ENCODE assay signal across 24 cellular contexts in the genomic region with DNA sequence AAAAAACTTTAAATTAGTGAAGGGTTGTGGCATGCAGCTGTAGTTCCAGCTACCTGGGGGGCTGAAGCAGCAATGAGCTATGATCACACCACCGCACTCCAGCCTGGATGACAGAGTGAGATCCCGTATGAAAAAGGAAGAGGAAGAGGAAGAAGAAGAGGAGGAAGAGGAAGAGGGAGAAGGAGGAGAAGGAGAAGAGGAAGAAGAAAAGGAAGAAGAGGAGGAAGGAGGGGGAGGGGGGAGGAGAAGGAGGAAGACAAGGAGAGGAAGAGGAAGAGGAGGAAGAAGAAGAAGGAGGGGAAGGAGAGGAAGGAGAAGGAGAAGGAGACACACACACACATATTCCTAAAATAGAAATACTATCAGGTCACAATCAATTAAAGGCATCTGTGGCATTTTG. TPM values are rescaled to one million over a fixed set of nuclear protein-coding genes. Genes with fewer than 3 reads are reported as not detected.
DNase-seq lines count a peak whose midpoint lies in the region; ATAC-seq, FAIRE-seq and TF ChIP-seq lines count a peak whose summit lies in the region.
"Had no signal": no experiment of that assay in that cellular context is flagged by ENCODE, and none has a peak within 500 bp of the region (broad histone marks: within the 10 kb centered on the region; RNA-seq: fewer than 3 reads in every experiment).

No MANE protein-coding gene starts in this region.

- no peak for FAIRE-seq in K562 (lab: Jason Lieb, UNC)
- FAIRE-seq: A204.1, GM12891, GM18507 had no signal

- no peak overlapping the region for H2AFZ ChIP-seq in K562 (ENCODE audit: low read depth, low read length)
- H2AFZ ChIP-seq: GM23338 had no signal

- peak overlapping the region; percentile 14; the same call in 1 of the 2 replicates for H3K4me2 ChIP-seq in DOHH2 (ENCODE audit: low read length)
- no peak overlapping the region for H3K4me2 ChIP-seq in K562 (ENCODE audit: insufficient read depth, low read length)
- H3K4me2 ChIP-seq: BLaER1, GM23338 had no signal

- no peak for TF ChIP-seq EP300 in K562 (IDR thresholded peaks at IDR 0.05; ENCODE audit: low read length)

- no peaks in the 10 kb centered on the region for H3K27me3 Mint-ChIP-seq in T-helper 1 cell treated with Interleukin-12 subunit alpha and Interleukin-12 subunit beta and Interleukin-4 antibody, amounts not matched to agents 30 μg/mL and 1 μg/mL, for 36 hours (ENCODE audit: low read depth)
- H3K27me3 Mint-ChIP-seq in activated naive CD4-positive, alpha-beta T cell treated with anti-CD3 and anti-CD28 coated beads for 36 hours (ENCODE audit: low read depth), result no peaks in the 10 kb centered on the region
- H3K27me3 Mint-ChIP-seq: B cell had no signal

- H3K36me3 ChIP-seq in DOHH2 (ENCODE audit: control insufficient read depth, low read length) (peaks cover 11% of the 10 kb centered on the region), K562 (ENCODE audit: control insufficient read depth, insufficient read depth, low read length) (peaks cover 17% of the 10 kb centered on the region; the same call in 2 of the 3 replicates), neutrophil (no peaks in the 10 kb centered on the region)

- no peak overlapping the region for H3K9ac ChIP-seq in K562 (ENCODE audit: insufficient read depth in 1 of 2, low read depth in 2 of 2, low read length in 2 of 2)
- H3K9ac ChIP-seq: BLaER1 had no signal

- H3K79me2 ChIP-seq in DOHH2 (ENCODE audit: control insufficient read depth, low read length) (no peaks in the 10 kb centered on the region), K562 (ENCODE audit: control insufficient read depth, insufficient read depth, low read length) (no peaks in the 10 kb centered on the region)

- POLR2A ChIA-PET in K562 (lab: Yijun Ruan, JAX), result no interaction called here

- CTCF ChIA-PET in K562 (lab: Yijun Ruan, JAX; ENCODE audit: low intra/inter-chr PET ratio), result no interaction called here
- CTCF ChIA-PET in activated naive CD4-positive, alpha-beta T cell treated with anti-CD3 and anti-CD28 coated beads for 36 hours (lab: Charles Lee), result no interaction called here

- H3K9me1 ChIP-seq in K562 (ENCODE audit: control insufficient read depth, insufficient read depth, low read length), result no peaks in the 10 kb centered on the region

- H4K20me1 ChIP-seq in DOHH2 (ENCODE audit: control insufficient read depth, insufficient read depth, low read depth, low read length) (no peaks in the 10 kb centered on the region), K562 (replicated peaks; ENCODE audit: control insufficient read depth, insufficient read depth, low read length) (no peaks in the 10 kb centered on the region)
- H4K20me1 ChIP-seq: BLaER1 had no signal

- H3K4me1 ChIP-seq in DOHH2 (ENCODE audit: control insufficient read depth, low read length) (peaks cover 16% of the 10 kb centered on the region), K562 (replicated peaks in 1 of 2; ENCODE audit: control insufficient read depth in 2 of 2, insufficient read depth in 2 of 2, low read length in 2 of 2) (no peaks in the 10 kb centered on the region), neutrophil (ENCODE audit: control insufficient read depth in 1 of 2, insufficient read depth in 1 of 2, low read depth in 1 of 2, low read length in 1 of 2) (no peaks in the 10 kb centered on the region)
- H3K4me1 ChIP-seq: BLaER1, Caco-2 had no signal

- ATAC-seq in K562, result no peak
- ATAC-seq: CD8-positive, alpha-beta T cell; GM23338; HCT116 had no signal

- H3K9me2 ChIP-seq in DOHH2 (replicated peaks; ENCODE audit: control insufficient read depth, low read length), result no peaks in the 10 kb centered on the region

- no peak for TF ChIP-seq RAD21 in K562 (CRISPR knock-in tag; conservative IDR thresholded peaks at IDR 0.05 in 1 of 2, IDR thresholded peaks at IDR 0.05 in 1 of 2)

- H3F3A ChIP-seq in DOHH2 (ENCODE audit: control insufficient read depth, insufficient read depth), result 0 out of 2 replicates have a peak, but pooled peaks cover 3% of the 10 kb centered on the region

- H3K27ac ChIP-seq in DOHH2 (ENCODE audit: low read depth, low read length) (no peak overlapping the region), K562 (ENCODE audit: extremely low read depth, low read depth, low read length) (no peak overlapping the region), neutrophil (peak overlapping the region; percentile 36)
- H3K27ac ChIP-seq: 22Rv1, BLaER1, C4-2B had no signal

- H3K9me3 ChIP-seq in DOHH2 (ENCODE audit: control insufficient read depth, insufficient read depth, low read length) (no peaks in the 10 kb centered on the region; the same call in 1 of the 2 replicates), K562 (replicated peaks; ENCODE audit: control insufficient read depth, insufficient read depth, low read depth, low read length) (no peaks in the 10 kb centered on the region), neutrophil (no peaks in the 10 kb centered on the region)
- H3K9me3 ChIP-seq: BLaER1, Caco-2 had no signal

- TF ChIP-seq CTCF in DOHH2 (IDR thresholded peaks at IDR 0.05; ENCODE audit: low read depth, low read length, poor library complexity, severe bottlenecking), result no peak
- no peak for TF ChIP-seq CTCF in K562 (IDR thresholded peaks at IDR 0.05 in 2 of 3, conservative IDR thresholded peaks at IDR 0.05 in 1 of 3; ENCODE audit: insufficient read depth in 2 of 3, low read depth in 1 of 3, low read length in 3 of 3)
- no peak for TF ChIP-seq CTCF in neutrophil (IDR thresholded peaks at IDR 0.05)

- WGBS in K562 (ENCODE audit: insufficient coverage, low coverage, missing lambda C conversion rate), result 0% methylated on average over 1 of the region's 2 CpGs

- in situ Hi-C loops in K562 (cut with MboI), result loop anchor here (25.0 kb wide), 1 partner anchor 399 kb away; no protein-coding TSS in a partner anchor

- intact Hi-C loops in K562 (cut with micrococcal nuclease), result no loop called here
- intact Hi-C loops in activated naive CD4-positive, alpha-beta T cell treated with anti-CD3 and anti-CD28 coated beads for 36 hours (cut with micrococcal nuclease), result no loop called here

- H3K27ac Mint-ChIP-seq in T-helper 1 cell treated with Interleukin-12 subunit alpha and Interleukin-12 subunit beta and Interleukin-4 antibody, amounts not matched to agents 30 μg/mL and 1 μg/mL, for 36 hours, result peak overlapping the region; percentile 55
- no peak overlapping the region for H3K27ac Mint-ChIP-seq in activated naive CD4-positive, alpha-beta T cell treated with anti-CD3 and anti-CD28 coated beads for 36 hours
- H3K27ac Mint-ChIP-seq: B cell; CD8-positive, alpha-beta T cell; GM23338; H9; HFFc6 had no signal

- peaks cover 7% of the 10 kb centered on the region for H3K36me3 Mint-ChIP-seq in T-helper 1 cell treated with Interleukin-12 subunit alpha and Interleukin-12 subunit beta and Interleukin-4 antibody, amounts not matched to agents 30 μg/mL and 1 μg/mL, for 36 hours (ENCODE audit: low read depth)
- peaks cover 2% of the 10 kb centered on the region for H3K36me3 Mint-ChIP-seq in activated naive CD4-positive, alpha-beta T cell treated with anti-CD3 and anti-CD28 coated beads for 36 hours (ENCODE audit: low read depth)
- H3K36me3 Mint-ChIP-seq: CD4-positive, CD25-positive, alpha-beta regulatory T cell had no signal

- H3K4me3 ChIP-seq in DOHH2 (ENCODE audit: low read length) (no peak overlapping the region), K562 (no peak overlapping the region), neutrophil (ENCODE audit: low read depth in 1 of 2, low read length in 1 of 2) (no peak overlapping the region)
- H3K4me3 ChIP-seq: BLaER1, GM23338 had no signal

- no peaks in the 10 kb centered on the region for H3K27me3 ChIP-seq in DOHH2 (ENCODE audit: control insufficient read depth, low read length)
- H3K27me3 ChIP-seq in K562 (ENCODE audit: control insufficient read depth in 2 of 2, insufficient read depth in 2 of 2, low read length in 2 of 2), result peaks cover 0 to 11% of the 10 kb centered on the region in 2 experiments; a peak in 2 of 5 replicates
- no peaks in the 10 kb centered on the region for H3K27me3 ChIP-seq in neutrophil
- H3K27me3 ChIP-seq: BLaER1 had no signal

- BruUV-seq in K562 (replicated peaks; lab: Mats Ljungman, UMichigan), result no TSS peak

- no peak overlapping the region for H3K4me3 Mint-ChIP-seq in T-helper 1 cell treated with Interleukin-12 subunit alpha and Interleukin-12 subunit beta and Interleukin-4 antibody, amounts not matched to agents 30 μg/mL and 1 μg/mL, for 36 hours
- no peak overlapping the region for H3K4me3 Mint-ChIP-seq in activated naive CD4-positive, alpha-beta T cell treated with anti-CD3 and anti-CD28 coated beads for 36 hours
- H3K4me3 Mint-ChIP-seq: B cell; CD4-positive, CD25-positive, alpha-beta regulatory T cell; CD8-positive, alpha-beta T cell; GM23338; H9; HFFc6 had no signal

- H3K9me3 Mint-ChIP-seq in T-helper 1 cell treated with Interleukin-12 subunit alpha and Interleukin-12 subunit beta and Interleukin-4 antibody, amounts not matched to agents 30 μg/mL and 1 μg/mL, for 36 hours, result peaks cover 4% of the 10 kb centered on the region
- H3K9me3 Mint-ChIP-seq in activated naive CD4-positive, alpha-beta T cell treated with anti-CD3 and anti-CD28 coated beads for 36 hours, result no peaks in the 10 kb centered on the region
- H3K9me3 Mint-ChIP-seq: CD4-positive, CD25-positive, alpha-beta regulatory T cell; CD8-positive, alpha-beta T cell; GM23338; H9; HFFc6 had no signal

- H3K4me1 Mint-ChIP-seq in T-helper 1 cell treated with Interleukin-12 subunit alpha and Interleukin-12 subunit beta and Interleukin-4 antibody, amounts not matched to agents 30 μg/mL and 1 μg/mL, for 36 hours (ENCODE audit: low read depth), result peaks cover 33% of the 10 kb centered on the region
- H3K4me1 Mint-ChIP-seq in activated naive CD4-positive, alpha-beta T cell treated with anti-CD3 and anti-CD28 coated beads for 36 hours (ENCODE audit: low read depth), result peaks cover 3% of the 10 kb centered on the region
- H3K4me1 Mint-ChIP-seq: GM23338 had no signal

- no peak for DNase-seq in T-helper 1 cell
- DNase-seq in K562 (ENCODE audit: extremely low read depth in 1 of 4, low spot score in 3 of 4), result no peak
- DNase-seq in DMS79 (lab: John Stamatoyannopoulos, UW), result no peak
- DNase-seq in amygdala (lab: John Stamatoyannopoulos, UW), result no peak
- no peak for DNase-seq in activated naive CD4-positive, alpha-beta T cell treated with anti-CD3 and anti-CD28 coated beads for 36 hours
- DNase-seq: Caco-2; CD4-positive, CD25-positive, alpha-beta regulatory T cell; CD8-positive, alpha-beta T cell; DMS153; GF-D8; H9; HFFc6 had no signal

- no peak for TF ChIP-seq POLR2A in K562 (conservative IDR thresholded peaks at IDR 0.05)

RNA-seq across cellular contexts. Expression of a gene that starts 32.0 kb away (rescaled TPM):
- 9.1 and 28.4 TPM in 2 replicates for total RNA-seq in K562 (2011; cell fraction: chromatin; rRNA removed; ENCODE audit: low replicate concordance)
- 11.3 and 11.7 TPM in 2 replicates for total RNA-seq in K562 (2011; cell fraction: nucleolus; rRNA removed)
- 14.3 and 26.6 TPM in 2 replicates for total RNA-seq in K562 (2011; cell fraction: nucleoplasm; rRNA removed)
- total RNA-seq in K562 (2014; rRNA removed) (18.7 and 18.9 TPM in 2 replicates), K562 (2014; rRNA removed; fragmentation: Illumina TruSeq; extraction: Trizol) (24.2 and 25.9 TPM in 2 replicates), K562 (2015; rRNA removed; fragmentation: Illumina TruSeq; extraction: Trizol) (24.5 and 26.2 TPM in 2 replicates), K562 (2021) (21.7 and 22.1 TPM in 2 replicates)
- polyA plus RNA-seq in K562 (2011; rRNA removed) (16.5 and 20.4 TPM in 2 replicates), K562 (2014; fragmentation: Illumina TruSeq; extraction: Trizol) (17.6 and 20.9 TPM in 2 replicates), K562 (2014; fragmentation: Nextera tagmentation; extraction: Ambion mirVana) (1 to 10 TPM; 6.7 to 9.8 TPM), K562 (2014; rRNA removed) (25.1 and 26.5 TPM in 2 replicates)
- polyA plus RNA-seq in K562 (2011; cell fraction: cytosol; rRNA removed), result 7.7 and 9.4 TPM in 2 replicates
- polyA plus RNA-seq in K562 (2011; cell fraction: nucleus; rRNA removed), result 15.2 and 17.0 TPM in 2 replicates
- 17.9 and 19.1 TPM in 2 replicates for polyA plus RNA-seq in K562 (2012)
- 12.3 and 12.6 TPM in 2 replicates for polyA minus RNA-seq in K562 (2011; rRNA and poly(A)+ RNA removed)
- polyA minus RNA-seq in K562 (2011; cell fraction: cytosol; rRNA and poly(A)+ RNA removed), result 5.3 and 6.4 TPM in 2 replicates
- 20.5 and 23.9 TPM in 2 replicates for polyA minus RNA-seq in K562 (2011; cell fraction: nucleus; rRNA and poly(A)+ RNA removed)
- total RNA-seq in activated naive CD4-positive, alpha-beta T cell treated with anti-CD3 and anti-CD28 coated beads for 36 hours, result 10 to 100 TPM in 1 of 2 experiments, 1 to 10 TPM in 1; 9.8 to 12.7 TPM

RNA-seq across cellular contexts. Expression of a gene that starts 32.7 kb away (rescaled TPM):
- total RNA-seq in K562 (2011; cell fraction: chromatin; rRNA removed; ENCODE audit: low replicate concordance), result 0.12 and 1.4 TPM in 2 replicates
- not detected in 2 replicates for total RNA-seq in K562 (2011; cell fraction: nucleolus; rRNA removed)
- total RNA-seq in K562 (2011; cell fraction: nucleoplasm; rRNA removed), result under 0.01 and 0.08 TPM in 2 replicates
- total RNA-seq in K562 (2014; rRNA removed) (not detected in 2 replicates), K562 (2014; rRNA removed; fragmentation: Illumina TruSeq; extraction: Trizol) (0.03 TPM in 1 of 2 replicates, not detected in the other), K562 (2015; rRNA removed; fragmentation: Illumina TruSeq; extraction: Trizol) (not detected in 2 replicates), K562 (2021) (0.09 and 0.27 TPM in 2 replicates)
- polyA plus RNA-seq in K562 (2011; rRNA removed) (0.03 and 0.13 TPM in 2 replicates), K562 (2014; fragmentation: Illumina TruSeq; extraction: Trizol) (0.04 TPM in 2 replicates), K562 (2014; fragmentation: Nextera tagmentation; extraction: Ambion mirVana) (under 1 TPM; 0.01 to 0.03 TPM), K562 (2014; rRNA removed) (0.01 TPM in 1 of 2 replicates, not detected in the other)
- 0.03 TPM in 1 of 2 replicates, not detected in the other for polyA plus RNA-seq in K562 (2011; cell fraction: cytosol; rRNA removed)
- polyA plus RNA-seq in K562 (2011; cell fraction: nucleus; rRNA removed), result 0.04 and 0.06 TPM in 2 replicates
- polyA plus RNA-seq in K562 (2012), result 0.01 and 0.14 TPM in 2 replicates
- polyA minus RNA-seq in K562 (2011; rRNA and poly(A)+ RNA removed), result 0.11 and 0.12 TPM in 2 replicates
- polyA minus RNA-seq in K562 (2011; cell fraction: cytosol; rRNA and poly(A)+ RNA removed), result not detected in 2 replicates
- 0.78 TPM in 1 of 2 replicates, not detected in the other for polyA minus RNA-seq in K562 (2011; cell fraction: nucleus; rRNA and poly(A)+ RNA removed)
- total RNA-seq in activated naive CD4-positive, alpha-beta T cell treated with anti-CD3 and anti-CD28 coated beads for 36 hours, result under 1 TPM in 1 of 2 experiments, not detected in 1; 0.02 TPM
- total RNA-seq: CD4-positive, CD25-positive, alpha-beta regulatory T cell had no signal
